Comparison of ENCODE assay signal across 1 cellular context in genomic region chr1:29754608-29755375, GRCh38.
TF ChIP-seq lines count a peak whose summit lies in the region.

No MANE protein-coding gene starts in this region.

TF ChIP-seq in HepG2, 621 proteins besides CTCF, POLR2A, EP300 and RAD21 (continued from another document):
- TF ChIP-seq LBX2 (CRISPR knock-in tag; IDR thresholded peaks at IDR 0.05; ENCODE audit: borderline replicate concordance): no peak
